Comparison of ENCODE assay signal across 8 cellular contexts in the genomic region with DNA sequence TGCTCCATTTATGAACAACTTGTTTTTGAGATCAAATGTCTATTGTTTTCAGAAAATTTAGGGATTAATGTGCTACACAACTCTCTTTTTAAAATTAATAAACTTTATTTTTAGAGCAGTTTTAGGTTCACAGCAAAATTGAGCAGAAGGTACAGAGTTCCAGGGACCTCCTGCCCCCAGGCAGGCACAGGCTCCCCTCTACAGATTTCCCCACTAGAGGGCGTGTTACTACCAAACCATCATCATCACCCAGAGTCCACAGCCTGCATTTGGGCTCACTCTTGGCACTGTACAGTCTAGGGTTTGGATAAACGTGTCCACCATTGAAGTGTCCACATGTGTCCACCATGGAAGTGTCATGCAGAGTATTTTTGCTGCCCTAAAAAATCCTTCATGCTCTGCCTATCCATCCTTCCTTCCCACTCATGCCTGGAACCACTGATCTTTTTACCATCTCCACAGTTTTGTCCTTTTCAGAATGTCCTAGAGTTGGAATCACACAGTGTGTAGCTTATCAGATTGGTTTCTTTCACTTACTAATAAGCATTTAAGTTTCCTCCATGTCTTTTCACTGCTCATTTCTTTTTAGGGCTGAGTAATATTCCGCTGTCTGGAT.
DNase-seq lines count a peak whose midpoint lies in the region; ATAC-seq and TF ChIP-seq lines count a peak whose summit lies in the region.

No MANE protein-coding gene starts in this region.

- H3K4me1 Mint-ChIP-seq in T-cell, result no peaks in the 10 kb centered on the region
- H3K4me1 Mint-ChIP-seq in nephron, result no peaks in the 10 kb centered on the region

- POLR2A ChIA-PET in T-cell (lab: Charles Lee), result no interaction called here

- CTCF ChIA-PET in T-cell (lab: Charles Lee), result interaction anchor here (0.6 kb wide), 2 partner anchors 53 to 299 kb away, joined by 3 to 4 read pairs; no protein-coding TSS in a partner anchor

- ATAC-seq in HG03280 (IDR thresholded peaks at IDR 0.05; ENCODE audit: unreplicated experiment) (peak; percentile 69), T-cell (replicated peaks in 1 of 4) (peak; percentile 64 to 84 (median 70)), HG02981 (IDR thresholded peaks at IDR 0.05; ENCODE audit: unreplicated experiment) (no peak)

- peak; percentile 8 for DNase-seq in A172 (ENCODE audit: low spot score)
- peak in 24 of 34 experiments; percentile 8 to 46 (median 28) for DNase-seq in T-cell
- peak; percentile 59 for DNase-seq in dermis blood vessel endothelial cell
- DNase-seq in NCI-H1092 (lab: John Stamatoyannopoulos, UW), result no peak

- H3K27me3 Mint-ChIP-seq in T-cell, result peaks cover 24 to 31% of the 10 kb centered on the region in 2 donors
- H3K27me3 Mint-ChIP-seq in nephron (ENCODE audit: low read depth), result peaks cover 17% of the 10 kb centered on the region

- H3K4me3 Mint-ChIP-seq in T-cell (no peak overlapping the region), nephron (no peak overlapping the region)

- H3K9me3 Mint-ChIP-seq in T-cell, result peaks cover 8 to 23% (median 10%) of the 10 kb centered on the region in 3 donors
- H3K9me3 Mint-ChIP-seq in nephron, result peaks cover 34% of the 10 kb centered on the region

- H3K36me3 Mint-ChIP-seq in T-cell (no peaks in the 10 kb centered on the region), nephron (ENCODE audit: low read depth) (no peaks in the 10 kb centered on the region)

- no peak overlapping the region for H3K27ac Mint-ChIP-seq in T-cell
- no peak overlapping the region for H3K27ac Mint-ChIP-seq in nephron

- peak; percentile 65 for TF ChIP-seq CTCF in GM12874 (IDR thresholded peaks at IDR 0.05; ENCODE audit: insufficient read depth, low read depth, low read length)
- TF ChIP-seq CTCF in nephron (IDR thresholded peaks at IDR 0.05; ENCODE audit: unreplicated experiment in 3 of 3), result peak in 2 of 3 experiments; percentile 16 to 49
